16 cellular contexts compared by ENCODE assay signal in the genomic region with DNA sequence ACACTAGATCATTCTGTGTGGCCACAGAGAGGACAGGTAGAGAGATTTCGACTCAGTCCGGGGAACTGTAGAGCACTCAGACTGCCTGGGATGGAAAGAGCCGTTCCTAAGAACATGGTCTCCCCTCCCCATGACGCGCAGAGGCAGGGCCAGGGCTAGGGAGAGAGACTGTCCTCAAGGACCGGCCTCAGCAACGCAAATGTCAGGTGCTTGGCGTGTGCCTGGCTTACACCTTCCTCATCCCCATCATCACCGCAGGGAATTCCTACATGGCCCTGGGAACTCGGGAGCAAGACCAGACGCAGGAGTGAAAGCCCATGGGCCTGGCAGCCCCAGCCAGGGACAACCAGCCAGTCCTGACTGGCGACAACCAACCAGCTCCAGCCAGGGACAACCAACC. TPM values are rescaled to one million over a fixed set of nuclear protein-coding genes. Genes with fewer than 3 reads are reported as not detected.
DNase-seq lines count a peak whose midpoint lies in the region; ATAC-seq, FAIRE-seq and TF ChIP-seq lines count a peak whose summit lies in the region.
"Had no signal": no experiment of that assay in that cellular context is flagged by ENCODE, and none has a peak within 500 bp of the region (broad histone marks: within the 10 kb centered on the region; RNA-seq: fewer than 3 reads in every experiment).

No MANE protein-coding gene starts in this region.

- H3K36me3 ChIP-seq in BLaER1, result no peaks in the 10 kb centered on the region
- no peaks in the 10 kb centered on the region for H3K36me3 ChIP-seq in PC-9 (ENCODE audit: low read depth)
- no peaks in the 10 kb centered on the region for H3K36me3 ChIP-seq in HepG2 (replicated peaks in 1 of 2; ENCODE audit: control insufficient read depth in 1 of 2, insufficient read depth in 2 of 2, low read length in 2 of 2)
- H3K36me3 ChIP-seq in spleen, result no peaks in the 10 kb centered on the region
- H3K36me3 ChIP-seq in adrenal gland (replicated peaks in 1 of 2), result no peaks in the 10 kb centered on the region
- H3K36me3 ChIP-seq: HAP-1 had no signal

- H3K27ac ChIP-seq in BLaER1, result no peak overlapping the region
- H3K27ac ChIP-seq in PC-9, result peak overlapping the region; percentile 46; the same call in 1 of the 2 replicates
- H3K27ac ChIP-seq in HepG2 (ENCODE audit: extremely low read length, insufficient read depth, low read length), result no peak overlapping the region
- no peak overlapping the region for H3K27ac ChIP-seq in spleen
- no peak overlapping the region for H3K27ac ChIP-seq in adrenal gland

- peaks cover 85% of the 10 kb centered on the region for H3K4me1 ChIP-seq in BLaER1
- H3K4me1 ChIP-seq in PC-9 (replicated peaks; ENCODE audit: insufficient read depth), result peaks cover 88% of the 10 kb centered on the region
- H3K4me1 ChIP-seq in HepG2 (ENCODE audit: insufficient read depth, low read length), result peaks cover 87% of the 10 kb centered on the region
- H3K4me1 ChIP-seq in spleen, result peaks cover 3 to 40% (median 13%) of the 10 kb centered on the region in 6 donors
- peaks cover 10 to 12% of the 10 kb centered on the region in 2 donors for H3K4me1 ChIP-seq in adrenal gland (replicated peaks in 1 of 2)

- CTCF ChIA-PET in PC-9 (lab: Charles Lee), result no interaction called here
- CTCF ChIA-PET in HepG2 (lab: Yijun Ruan, JAX; ENCODE audit: low intra/inter-chr PET ratio, low total read pairs), result no interaction called here

- intact Hi-C loops in PC-9 (cut with micrococcal nuclease; ENCODE audit: unreplicated experiment) (no loop called here), HepG2 (cut with micrococcal nuclease; ENCODE audit: unreplicated experiment) (no loop called here), spleen (cut with DNase I; ENCODE audit: low total_unique reads) (no loop called here), adrenal gland (cut with DNase I) (no loop called here)

- H3K79me2 ChIP-seq in PC-9 (ENCODE audit: low read depth), result 0 out of 2 replicates have a peak, but pooled peaks cover 3% of the 10 kb centered on the region
- no peaks in the 10 kb centered on the region for H3K79me2 ChIP-seq in HepG2 (ENCODE audit: insufficient read depth, low read length)

- no peaks in the 10 kb centered on the region for H3K9me3 ChIP-seq in BLaER1
- no peaks in the 10 kb centered on the region for H3K9me3 ChIP-seq in PC-9 (ENCODE audit: insufficient read depth, low read depth)
- H3K9me3 ChIP-seq in HepG2 (ENCODE audit: low read length), result no peaks in the 10 kb centered on the region
- H3K9me3 ChIP-seq in spleen, result no peaks in the 10 kb centered on the region
- H3K9me3 ChIP-seq in adrenal gland (replicated peaks in 1 of 3), result no peaks in the 10 kb centered on the region
- H3K9me3 ChIP-seq: HAP-1 had no signal

- no peak overlapping the region for H2AFZ ChIP-seq in PC-9
- no peak overlapping the region for H2AFZ ChIP-seq in HepG2 (ENCODE audit: low read length)

- ATAC-seq in HepG2 (no peak), HG03442 (IDR thresholded peaks at IDR 0.05; ENCODE audit: unreplicated experiment) (no peak)
- ATAC-seq: Right ventricle myocardium inferior had no signal

- POLR2A ChIA-PET in PC-9 (lab: Charles Lee; ENCODE audit: unreplicated experiment) (no interaction called here), HepG2 (lab: Yijun Ruan, JAX) (no interaction called here)

- H3K4me3 ChIP-seq in BLaER1, result no peak overlapping the region
- no peak overlapping the region for H3K4me3 ChIP-seq in PC-9
- no peak overlapping the region for H3K4me3 ChIP-seq in HepG2 (replicated peaks in 1 of 3; ENCODE audit: insufficient read depth in 1 of 3, low read depth in 2 of 3, low read length in 3 of 3)
- H3K4me3 ChIP-seq in spleen, result no peak overlapping the region
- H3K4me3 ChIP-seq in adrenal gland, result no peak overlapping the region
- H3K4me3 ChIP-seq: HAP-1 had no signal

- H4K20me1 ChIP-seq in BLaER1 (no peaks in the 10 kb centered on the region), PC-9 (ENCODE audit: insufficient read depth) (no peaks in the 10 kb centered on the region), HepG2 (ENCODE audit: insufficient read depth, low read length) (no peaks in the 10 kb centered on the region)

- H3K9ac ChIP-seq in BLaER1 (no peak overlapping the region), HepG2 (ENCODE audit: insufficient read depth, low read depth, low read length) (no peak overlapping the region)

- TF ChIP-seq CTCF in PC-9 (conservative IDR thresholded peaks at IDR 0.05) (no peak), HepG2 (CRISPR knock-in tag; IDR thresholded peaks at IDR 0.05) (no peak), spleen (IDR thresholded peaks at IDR 0.05 in 8 of 11, conservative IDR thresholded peaks at IDR 0.05 in 3 of 11) (no peak), adrenal gland (IDR thresholded peaks at IDR 0.05) (no peak)

- TF ChIP-seq POLR2A in HepG2 (IDR thresholded peaks at IDR 0.05; ENCODE audit: insufficient read depth in 1 of 2, low read depth in 2 of 2, low read length in 2 of 2), result no peak
- no peak for TF ChIP-seq POLR2A in spleen (IDR thresholded peaks at IDR 0.05)
- TF ChIP-seq POLR2A in adrenal gland (IDR thresholded peaks at IDR 0.05), result no peak

- DNase-seq in PC-9 (no peak), HepG2 (ENCODE audit: low spot score) (no peak), spleen (peak; percentile 67), adrenal gland (no peak), GDM1 (lab: John Stamatoyannopoulos, UW) (no peak)
- no peak for DNase-seq in effector CD8-positive, alpha-beta T cell (lab: John Stamatoyannopoulos, UW)
- DNase-seq: DMS79, MV-4-11, NCI-H1417, NCI-H2029, NCI-H774 had no signal

- WGBS in HepG2 (ENCODE audit: low lambda C conversion rate), result 89% methylated on average over 8 of the region's 12 CpGs
- WGBS in spleen, 5 donors, result 87 to 93% (median 89%) methylated on average over 10 to 12 of the region's 12 CpGs
- 86 to 92% (median 89%) methylated on average over 9 to 12 of the region's 12 CpGs for WGBS in adrenal gland, 4 donors

- H3K4me2 ChIP-seq in BLaER1, result peak overlapping the region; percentile 33
- no peak overlapping the region for H3K4me2 ChIP-seq in PC-9
- H3K4me2 ChIP-seq in HepG2 (ENCODE audit: low read depth, low read length), result no peak overlapping the region

- H3F3A ChIP-seq in PC-9 (ENCODE audit: insufficient read depth, low read depth), result peaks cover 70% of the 10 kb centered on the region

- in situ Hi-C loops in HepG2 (cut with HindIII; ENCODE audit: extremely low pct_ligation_motif_present, low pct_unique_long_range_greater_than_20kb), result no loop called here

- BruUV-seq in PC-9 (replicated peaks; lab: Mats Ljungman, UMichigan), result no TSS peak
- no TSS peak for BruUV-seq in HepG2 (replicated peaks; lab: Mats Ljungman, UMichigan)

- FAIRE-seq in HepG2 (lab: Jason Lieb, UNC), result no peak
- FAIRE-seq: A204.1 had no signal

- TF ChIP-seq EP300 in HepG2 (IDR thresholded peaks at IDR 0.05; ENCODE audit: low read depth in 2 of 2, low read length in 2 of 2) (no peak), HepG2 (CRISPR knock-in tag; IDR thresholded peaks at IDR 0.05; ENCODE audit: borderline replicate concordance) (no peak)

- H3K9me2 ChIP-seq in PC-9 (ENCODE audit: insufficient read depth), result no peaks in the 10 kb centered on the region

- H3K27me3 ChIP-seq in BLaER1 (no peaks in the 10 kb centered on the region), PC-9 (ENCODE audit: insufficient read depth, low read depth) (no peaks in the 10 kb centered on the region), HepG2 (ENCODE audit: control insufficient read depth in 1 of 2, insufficient read depth in 2 of 2, low read length in 2 of 2) (no peaks in the 10 kb centered on the region), spleen (replicated peaks in 1 of 7) (no peaks in the 10 kb centered on the region), adrenal gland (no peaks in the 10 kb centered on the region)

- TF ChIP-seq RAD21 in HepG2 (CRISPR knock-in tag; IDR thresholded peaks at IDR 0.05), result no peak

RNA-seq across cellular contexts. Expression of a gene that starts 55.6 kb away (rescaled TPM):
- total RNA-seq in PC-9 (2021), result 66.6 and 87.5 TPM in 2 replicates
- 6.7 and 6.9 TPM in 2 replicates for total RNA-seq in HepG2 (2016; rRNA removed; fragmentation: Illumina TruSeq; extraction: Trizol)
- 2.0 and 2.7 TPM in 2 replicates for total RNA-seq in HepG2 (2016; cell fraction: cytosol; rRNA removed; fragmentation: Illumina TruSeq; extraction: Trizol; ENCODE audit: low read depth)
- 6.3 and 8.2 TPM in 2 replicates for total RNA-seq in HepG2 (2016; cell fraction: insoluble cytoplasmic fraction; rRNA removed; fragmentation: Illumina TruSeq; extraction: Trizol)
- total RNA-seq in HepG2 (2016; cell fraction: membrane; rRNA removed; fragmentation: Illumina TruSeq; extraction: Trizol), result 4.6 and 5.4 TPM in 2 replicates
- 3.8 and 5.3 TPM in 2 replicates for total RNA-seq in HepG2 (2016; cell fraction: nucleus; rRNA removed; fragmentation: Illumina TruSeq; extraction: Trizol)
- 6.7 and 7.7 TPM in 2 replicates for polyA plus RNA-seq in HepG2 (2011; rRNA removed)
- polyA plus RNA-seq in HepG2 (2011; cell fraction: cytosol; rRNA removed), result 3.6 and 5.9 TPM in 2 replicates
- polyA plus RNA-seq in HepG2 (2011; cell fraction: nucleus; rRNA removed), result 8.5 and 8.6 TPM in 2 replicates
- 7.3 and 12.4 TPM in 2 replicates for polyA plus RNA-seq in HepG2 (2012)
- polyA plus RNA-seq in HepG2 (2016; cell fraction: cytosol; fragmentation: Illumina TruSeq; extraction: Trizol; ENCODE audit: low read depth), result 1.9 TPM in 2 replicates
- 7.7 and 8.0 TPM in 2 replicates for polyA plus RNA-seq in HepG2 (2016; cell fraction: insoluble cytoplasmic fraction; fragmentation: Illumina TruSeq; extraction: Trizol; ENCODE audit: low read depth)
- 2.9 and 3.7 TPM in 2 replicates for polyA plus RNA-seq in HepG2 (2016; cell fraction: membrane; fragmentation: Illumina TruSeq; extraction: Trizol; ENCODE audit: low read depth)
- polyA plus RNA-seq in HepG2 (2016; cell fraction: nucleus; fragmentation: Illumina TruSeq; extraction: Trizol; ENCODE audit: insufficient read depth, low read depth), result 6.8 and 10.0 TPM in 2 replicates
- polyA minus RNA-seq in HepG2 (2011; rRNA and poly(A)+ RNA removed; ENCODE audit: low replicate concordance), result 6.3 and 10.2 TPM in 2 replicates
- polyA minus RNA-seq in HepG2 (2011; cell fraction: cytosol; rRNA and poly(A)+ RNA removed), result 5.3 and 6.1 TPM in 2 replicates
- polyA minus RNA-seq in HepG2 (2011; cell fraction: nucleus; rRNA and poly(A)+ RNA removed), result 6.1 and 8.0 TPM in 2 replicates
- 10 to 100 TPM in 4 of 7 donors, 1 to 10 TPM in 3; 5.2 to 15.4 (median 10.8) TPM for total RNA-seq in spleen
- 1 to 10 TPM; 1.6 to 3.5 (median 1.6) TPM for polyA plus RNA-seq in spleen
- total RNA-seq in adrenal gland, result 10 to 100 TPM in 1 of 8 donors, 1 to 10 TPM in 7; 1.0 to 16.6 (median 4.5) TPM
- 1 to 10 TPM in 2 of 3 donors, under 1 TPM in 1; 0.82 to 1.7 (median 1.5) TPM for polyA plus RNA-seq in adrenal gland
